Comparison of ENCODE assay signal across 9 cellular contexts in genomic region chr18:31364190-31364589, GRCh38. TPM values are rescaled to one million over a fixed set of nuclear protein-coding genes. Genes with fewer than 3 reads are reported as not detected.
"Had no signal": no experiment of that assay in that cellular context is flagged by ENCODE, and none has a peak within 500 bp of the region (broad histone marks: within the 10 kb centered on the region; RNA-seq: fewer than 3 reads in every experiment).

No MANE protein-coding gene starts in this region.

- H3K27ac ChIP-seq: HL-60, KMS-11 had no signal

- H3K9ac ChIP-seq: KMS-11 had no signal

- DNase-seq: IMR-90, KBM-7, KG1 had no signal

- H3K4me2 ChIP-seq: KMS-11 had no signal

- FAIRE-seq: HTR-8/SVneo had no signal

RNA-seq across cellular contexts. Expression of gene DSG4, which starts 12.4 kb away (rescaled TPM):
- total RNA-seq: HT1080, IMR-90 had no signal
- polyA plus RNA-seq: IgD-negative memory B cell, IMR-90 had no signal

RNA-seq across cellular contexts. Expression of gene DSG1, which starts 46.2 kb away (rescaled TPM):
- total RNA-seq: HT-29, HT1080, IMR-90 had no signal
- polyA plus RNA-seq: IgD-negative memory B cell, IMR-90 had no signal
